In genomic region chr2:73877071-73877802, GRCh38 we compare ENCODE assay signal across 11 cellular contexts. TPM values are rescaled to one million over a fixed set of nuclear protein-coding genes. Genes with fewer than 3 reads are reported as not detected.
DNase-seq lines count a peak whose midpoint lies in the region; ATAC-seq and TF ChIP-seq lines count a peak whose summit lies in the region.
"Had no signal": no experiment of that assay in that cellular context is flagged by ENCODE, and none has a peak within 500 bp of the region (broad histone marks: within the 10 kb centered on the region; RNA-seq: fewer than 3 reads in every experiment).

No MANE protein-coding gene starts in this region.

- H3K27ac Mint-ChIP-seq in activated naive CD8-positive, alpha-beta T cell treated with anti-CD3 and anti-CD28 coated beads, Interleukin-2, amount 50 U/mL, for 24 hours, result no peak overlapping the region
- no peak overlapping the region for H3K27ac Mint-ChIP-seq in activated naive CD8-positive, alpha-beta T cell treated with anti-CD3 and anti-CD28 coated beads for 36 hours

- no peaks in the 10 kb centered on the region for H3K4me1 Mint-ChIP-seq in activated naive CD8-positive, alpha-beta T cell treated with anti-CD3 and anti-CD28 coated beads, Interleukin-2, amount 50 U/mL, for 24 hours
- peaks cover 3% of the 10 kb centered on the region for H3K4me1 Mint-ChIP-seq in activated naive CD8-positive, alpha-beta T cell treated with anti-CD3 and anti-CD28 coated beads for 36 hours
- H3K4me1 Mint-ChIP-seq: central memory CD8-positive, alpha-beta T cell had no signal

- H3K36me3 Mint-ChIP-seq in activated naive CD8-positive, alpha-beta T cell treated with anti-CD3 and anti-CD28 coated beads, Interleukin-2, amount 50 U/mL, for 24 hours (ENCODE audit: low read depth), result no peaks in the 10 kb centered on the region
- no peaks in the 10 kb centered on the region for H3K36me3 Mint-ChIP-seq in activated naive CD8-positive, alpha-beta T cell treated with anti-CD3 and anti-CD28 coated beads for 36 hours

- no peak for DNase-seq in activated naive CD8-positive, alpha-beta T cell treated with anti-CD3 and anti-CD28 coated beads, Interleukin-2, amount 50 U/mL, for 24 hours
- no peak for DNase-seq in activated naive CD8-positive, alpha-beta T cell treated with anti-CD3 and anti-CD28 coated beads for 36 hours
- DNase-seq in NCI-H2171 (lab: John Stamatoyannopoulos, UW) (peak; percentile 9), fibroblast of gingiva (ENCODE audit: low read depth) (peak; percentile 9), transverse colon (no peak), hepatocyte (ENCODE audit: low spot score) (no peak), caudate nucleus (lab: John Stamatoyannopoulos, UW) (no peak), islet precursor cell (no peak)
- DNase-seq: NCI-H1048 had no signal

- no peaks in the 10 kb centered on the region for H4K20me1 ChIP-seq in hepatocyte (ENCODE audit: insufficient read depth, poor library complexity, severe bottlenecking)

- no peaks in the 10 kb centered on the region for H3K9me2 ChIP-seq in hepatocyte (replicated peaks; ENCODE audit: insufficient read depth)

- H3K36me3 ChIP-seq in transverse colon (no peaks in the 10 kb centered on the region), hepatocyte (replicated peaks; ENCODE audit: insufficient read depth, low read depth) (no peaks in the 10 kb centered on the region)

- no peaks in the 10 kb centered on the region for H3K9me3 Mint-ChIP-seq in activated naive CD8-positive, alpha-beta T cell treated with anti-CD3 and anti-CD28 coated beads, Interleukin-2, amount 50 U/mL, for 24 hours
- no peaks in the 10 kb centered on the region for H3K9me3 Mint-ChIP-seq in activated naive CD8-positive, alpha-beta T cell treated with anti-CD3 and anti-CD28 coated beads for 36 hours
- H3K9me3 Mint-ChIP-seq: central memory CD8-positive, alpha-beta T cell had no signal

- no peak for TF ChIP-seq EP300 in transverse colon (IDR thresholded peaks at IDR 0.05; ENCODE audit: low read depth)

- no peak overlapping the region for H3K4me3 Mint-ChIP-seq in activated naive CD8-positive, alpha-beta T cell treated with anti-CD3 and anti-CD28 coated beads, Interleukin-2, amount 50 U/mL, for 24 hours
- H3K4me3 Mint-ChIP-seq in activated naive CD8-positive, alpha-beta T cell treated with anti-CD3 and anti-CD28 coated beads for 36 hours, result no peak overlapping the region
- H3K4me3 Mint-ChIP-seq: central memory CD8-positive, alpha-beta T cell had no signal

- intact Hi-C loops in transverse colon (cut with DNase I; ENCODE audit: low total_unique reads), result no loop called here

- WGBS in transverse colon (ENCODE audit: low coverage in 1 of 2), 2 donors, result 29 to 41% methylated on average over 9 of the region's 9 CpGs
- WGBS in hepatocyte (ENCODE audit: low lambda C conversion rate, missing lambda C conversion rate), result 78% methylated on average over 9 of the region's 9 CpGs

- H3K9me3 ChIP-seq in transverse colon, result no peaks in the 10 kb centered on the region
- H3K9me3 ChIP-seq in hepatocyte (ENCODE audit: low read depth), result no peaks in the 10 kb centered on the region

- H3K79me2 ChIP-seq in hepatocyte, result no peaks in the 10 kb centered on the region

- H3K4me1 ChIP-seq in transverse colon (peaks cover 0 to 11% (median 3%) of the 10 kb centered on the region in 4 donors), hepatocyte (ENCODE audit: insufficient read depth) (no peaks in the 10 kb centered on the region)

- in situ Hi-C loops in transverse colon (cut with MboI; ENCODE audit: low pct_ligation_motif_present in 1 of 4, low pct_unique_long_range_greater_than_20kb in 1 of 4, low sequenced_read_pairs in 3 of 4), result no loop called here

- no peak overlapping the region for H2AFZ ChIP-seq in hepatocyte

- peaks cover 2% of the 10 kb centered on the region for H3K27me3 Mint-ChIP-seq in activated naive CD8-positive, alpha-beta T cell treated with anti-CD3 and anti-CD28 coated beads, Interleukin-2, amount 50 U/mL, for 24 hours
- peaks cover 3% of the 10 kb centered on the region for H3K27me3 Mint-ChIP-seq in activated naive CD8-positive, alpha-beta T cell treated with anti-CD3 and anti-CD28 coated beads for 36 hours

- peak overlapping the region; percentile 38 to 77 (median 50) for H3K27ac ChIP-seq in transverse colon
- no peak overlapping the region for H3K27ac ChIP-seq in hepatocyte
- no peak overlapping the region for H3K27ac ChIP-seq in caudate nucleus (ENCODE audit: low read depth, low read length)

- no peak for TF ChIP-seq POLR2A in transverse colon (IDR thresholded peaks at IDR 0.05)

- TF ChIP-seq CTCF in transverse colon (IDR thresholded peaks at IDR 0.05) (no peak), hepatocyte (IDR thresholded peaks at IDR 0.05; ENCODE audit: poor library complexity) (no peak)

- H3K4me2 ChIP-seq in hepatocyte, result no peak overlapping the region

- H3K27me3 ChIP-seq in transverse colon (no peaks in the 10 kb centered on the region), hepatocyte (no peaks in the 10 kb centered on the region)

- peak; percentile 20 for ATAC-seq in activated naive CD8-positive, alpha-beta T cell treated with anti-CD3 and anti-CD28 coated beads, Interleukin-2, amount 50 U/mL, for 24 hours

- H3K4me3 ChIP-seq in transverse colon (peak overlapping the region in 1 of 4 donors; percentile 13), hepatocyte (no peak overlapping the region)

RNA-seq across cellular contexts. Expression of gene ACTG2, which starts 15.6 kb away (rescaled TPM):
- under 1 TPM; 0.12 to 0.27 TPM for total RNA-seq in activated naive CD8-positive, alpha-beta T cell treated with anti-CD3 and anti-CD28 coated beads for 36 hours
- total RNA-seq in transverse colon (1,000 to 10,000 TPM in 1 of 4 donors, 100 to 1,000 TPM in 3; 394 to 3,499 (median 729) TPM), hepatocyte (20.3 and 25.6 TPM in 2 replicates)
- polyA plus RNA-seq in hepatocyte, result 41.1 and 44.5 TPM in 2 replicates
- total RNA-seq: T-helper 1 cell treated with Interleukin-12 subunit alpha and Interleukin-12 subunit beta and Interleukin-4 antibody, amounts not matched to agents 30 ng/mL and 1 ng/mL, for 36 hours had no signal

RNA-seq across cellular contexts. Expression of gene STAMBP, which starts 48.5 kb away (rescaled TPM):
- 10 to 100 TPM; 72.6 to 76.4 TPM for total RNA-seq in activated naive CD8-positive, alpha-beta T cell treated with anti-CD3 and anti-CD28 coated beads for 36 hours
- 1,000 to 10,000 TPM in 1 of 4 donors, 10 to 100 TPM in 3; 22.7 to 1,127 (median 37.3) TPM for total RNA-seq in transverse colon
- total RNA-seq in hepatocyte, result 34.3 and 55.2 TPM in 2 replicates
- 40.0 and 43.0 TPM in 2 replicates for polyA plus RNA-seq in hepatocyte

RNA-seq across cellular contexts. Expression of gene DGUOK, which starts 49.4 kb away (rescaled TPM):
- 10 to 100 TPM; 96.8 to 97.1 TPM for total RNA-seq in activated naive CD8-positive, alpha-beta T cell treated with anti-CD3 and anti-CD28 coated beads for 36 hours
- total RNA-seq in transverse colon (10 to 100 TPM; 27.3 to 49.7 (median 40.3) TPM), hepatocyte (68.0 and 75.8 TPM in 2 replicates)
- 111 and 116 TPM in 2 replicates for polyA plus RNA-seq in hepatocyte

Comparison
In these comparisons a context has a peak if more than half of its experiments do, and no peak if none do; other contexts are left out.
1. DNase-seq: peak in NCI-H2171 (single experiment) and fibroblast of gingiva (single experiment); none in activated naive CD8-positive, alpha-beta T cell treated with anti-CD3 and anti-CD28 coated beads, Interleukin-2, amount 50 U/mL, for 24 hours (single experiment), activated naive CD8-positive, alpha-beta T cell treated with anti-CD3 and anti-CD28 coated beads for 36 hours (single experiment), transverse colon (single experiment), hepatocyte (single experiment), caudate nucleus (0 of 61) and islet precursor cell (single experiment).
2. H3K27ac ChIP-seq: peak in transverse colon (4 of 4); none in hepatocyte (single experiment) and caudate nucleus (single experiment).
3. RNA of gene ACTG2, which starts 15.6 kb away (total RNA-seq): 394 to 3,499 TPM in transverse colon; 20.3 to 25.6 TPM in hepatocyte and 0.12 to 0.27 TPM in activated naive CD8-positive, alpha-beta T cell treated with anti-CD3 and anti-CD28 coated beads for 36 hours; every median in the first group is over 10 times any median in the second.